1 cellular context compared by ENCODE assay signal in the genomic region with DNA sequence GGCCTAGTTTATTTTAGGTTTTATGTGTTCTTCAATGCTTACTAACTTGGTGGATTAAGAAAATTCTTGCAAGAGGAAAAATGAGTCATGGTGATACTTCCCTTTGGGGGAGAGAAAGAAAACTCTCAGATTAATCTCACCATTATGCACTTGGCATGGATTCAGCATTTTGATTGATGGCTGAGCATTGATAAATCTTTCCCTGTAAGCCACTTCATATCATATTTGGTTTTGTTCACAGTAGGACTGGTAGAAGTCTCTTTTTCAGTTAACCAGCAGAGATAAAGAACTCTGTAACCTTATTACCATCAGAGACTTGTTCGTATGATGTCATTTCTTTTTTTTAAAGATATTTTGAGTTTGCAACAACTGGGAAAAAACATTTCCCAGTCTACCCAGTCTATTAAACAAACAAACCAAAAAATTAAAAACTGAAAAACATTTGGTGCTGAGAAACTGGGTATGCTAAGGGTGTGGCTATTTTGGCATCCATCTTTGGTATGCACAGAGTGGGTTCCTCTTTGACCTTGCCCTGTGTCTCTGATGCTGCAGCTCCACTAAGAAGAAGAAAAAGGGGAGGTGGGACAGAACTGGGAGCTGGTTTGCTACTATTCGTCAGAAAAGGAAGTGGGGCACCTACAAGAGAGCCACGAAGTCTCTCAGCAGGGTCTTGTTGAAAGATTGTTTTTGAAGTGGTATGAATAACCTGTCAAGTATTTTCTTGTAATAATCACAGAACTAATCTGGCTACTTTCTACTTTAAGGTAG.
TF ChIP-seq lines count a peak whose summit lies in the region.

No MANE protein-coding gene starts in this region.

TF ChIP-seq in HepG2, 621 proteins besides CTCF, POLR2A, EP300 and RAD21:
- TF ChIP-seq ZNF276 (CRISPR knock-in tag; IDR thresholded peaks at IDR 0.05; ENCODE audit: low read depth) (no peak), ELF3 (CRISPR knock-in tag; IDR thresholded peaks at IDR 0.05) (no peak), ATF7 (IDR thresholded peaks at IDR 0.05) (peak; percentile 40), ATF7 (CRISPR knock-in tag; IDR thresholded peaks at IDR 0.05) (no peak)
- TF ChIP-seq, protein P1, sequence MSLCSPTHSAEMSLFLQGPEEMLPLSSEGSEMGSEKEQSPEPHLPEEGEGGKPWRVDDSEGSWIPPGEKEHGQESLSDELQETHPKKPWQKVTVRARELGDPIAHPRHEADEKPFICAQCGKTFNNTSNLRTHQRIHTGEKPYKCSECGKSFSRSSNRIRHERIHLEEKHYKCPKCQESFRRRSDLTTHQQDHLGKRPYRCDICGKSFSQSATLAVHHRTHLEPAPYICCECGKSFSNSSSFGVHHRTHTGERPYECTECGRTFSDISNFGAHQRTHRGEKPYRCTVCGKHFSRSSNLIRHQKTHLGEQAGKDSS (CRISPR knock-in tag; IDR thresholded peaks at IDR 0.05; ENCODE audit: borderline replicate concordance, low read depth) = no peak
- TF ChIP-seq, protein P2, sequence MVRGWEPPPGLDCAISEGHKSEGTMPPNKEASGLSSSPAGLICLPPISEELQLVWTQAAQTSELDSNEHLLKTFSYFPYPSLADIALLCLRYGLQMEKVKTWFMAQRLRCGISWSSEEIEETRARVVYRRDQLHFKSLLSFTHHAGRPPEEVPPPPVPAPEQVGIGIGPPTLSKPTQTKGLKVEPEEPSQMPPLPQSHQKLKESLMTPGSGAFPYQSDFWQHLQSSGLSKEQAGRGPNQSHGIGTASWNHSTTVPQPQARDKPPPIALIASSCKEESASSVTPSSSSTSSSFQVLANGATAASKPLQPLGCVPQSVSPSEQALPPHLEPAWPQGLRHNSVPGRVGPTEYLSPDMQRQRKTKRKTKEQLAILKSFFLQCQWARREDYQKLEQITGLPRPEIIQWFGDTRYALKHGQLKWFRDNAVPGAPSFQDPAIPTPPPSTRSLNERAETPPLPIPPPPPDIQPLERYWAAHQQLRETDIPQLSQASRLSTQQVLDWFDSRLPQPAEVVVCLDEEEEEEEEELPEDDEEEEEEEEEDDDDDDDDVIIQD (CRISPR knock-in tag; IDR thresholded peaks at IDR 0.05; ENCODE audit: low read depth) = no peak
- TF ChIP-seq, protein P3, sequence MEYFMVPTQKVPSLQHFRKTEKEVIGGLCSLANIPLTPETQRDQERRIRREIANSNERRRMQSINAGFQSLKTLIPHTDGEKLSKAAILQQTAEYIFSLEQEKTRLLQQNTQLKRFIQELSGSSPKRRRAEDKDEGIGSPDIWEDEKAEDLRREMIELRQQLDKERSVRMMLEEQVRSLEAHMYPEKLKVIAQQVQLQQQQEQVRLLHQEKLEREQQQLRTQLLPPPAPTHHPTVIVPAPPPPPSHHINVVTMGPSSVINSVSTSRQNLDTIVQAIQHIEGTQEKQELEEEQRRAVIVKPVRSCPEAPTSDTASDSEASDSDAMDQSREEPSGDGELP (IDR thresholded peaks at IDR 0.05; ENCODE audit: borderline replicate concordance, low read depth) = no peak
- TF ChIP-seq, protein P4, sequence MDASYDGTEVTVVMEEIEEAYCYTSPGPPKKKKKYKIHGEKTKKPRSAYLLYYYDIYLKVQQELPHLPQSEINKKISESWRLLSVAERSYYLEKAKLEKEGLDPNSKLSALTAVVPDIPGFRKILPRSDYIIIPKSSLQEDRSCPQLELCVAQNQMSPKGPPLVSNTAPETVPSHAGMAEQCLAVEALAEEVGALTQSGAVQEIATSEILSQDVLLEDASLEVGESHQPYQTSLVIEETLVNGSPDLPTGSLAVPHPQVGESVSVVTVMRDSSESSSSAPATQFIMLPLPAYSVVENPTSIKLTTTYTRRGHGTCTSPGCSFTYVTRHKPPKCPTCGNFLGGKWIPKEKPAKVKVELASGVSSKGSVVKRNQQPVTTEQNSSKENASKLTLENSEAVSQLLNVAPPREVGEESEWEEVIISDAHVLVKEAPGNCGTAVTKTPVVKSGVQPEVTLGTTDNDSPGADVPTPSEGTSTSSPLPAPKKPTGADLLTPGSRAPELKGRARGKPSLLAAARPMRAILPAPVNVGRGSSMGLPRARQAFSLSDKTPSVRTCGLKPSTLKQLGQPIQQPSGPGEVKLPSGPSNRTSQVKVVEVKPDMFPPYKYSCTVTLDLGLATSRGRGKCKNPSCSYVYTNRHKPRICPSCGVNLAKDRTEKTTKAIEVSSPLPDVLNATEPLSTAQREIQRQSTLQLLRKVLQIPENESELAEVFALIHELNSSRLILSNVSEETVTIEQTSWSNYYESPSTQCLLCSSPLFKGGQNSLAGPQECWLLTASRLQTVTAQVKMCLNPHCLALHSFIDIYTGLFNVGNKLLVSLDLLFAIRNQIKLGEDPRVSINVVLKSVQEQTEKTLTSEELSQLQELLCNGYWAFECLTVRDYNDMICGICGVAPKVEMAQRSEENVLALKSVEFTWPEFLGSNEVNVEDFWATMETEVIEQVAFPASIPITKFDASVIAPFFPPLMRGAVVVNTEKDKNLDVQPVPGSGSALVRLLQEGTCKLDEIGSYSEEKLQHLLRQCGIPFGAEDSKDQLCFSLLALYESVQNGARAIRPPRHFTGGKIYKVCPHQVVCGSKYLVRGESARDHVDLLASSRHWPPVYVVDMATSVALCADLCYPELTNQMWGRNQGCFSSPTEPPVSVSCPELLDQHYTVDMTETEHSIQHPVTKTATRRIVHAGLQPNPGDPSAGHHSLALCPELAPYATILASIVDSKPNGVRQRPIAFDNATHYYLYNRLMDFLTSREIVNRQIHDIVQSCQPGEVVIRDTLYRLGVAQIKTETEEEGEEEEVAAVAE (CRISPR knock-in tag; IDR thresholded peaks at IDR 0.05; ENCODE audit: borderline replicate concordance) = no peak
